Comparison of ENCODE assay signal across 8 cellular contexts in the genomic region with DNA sequence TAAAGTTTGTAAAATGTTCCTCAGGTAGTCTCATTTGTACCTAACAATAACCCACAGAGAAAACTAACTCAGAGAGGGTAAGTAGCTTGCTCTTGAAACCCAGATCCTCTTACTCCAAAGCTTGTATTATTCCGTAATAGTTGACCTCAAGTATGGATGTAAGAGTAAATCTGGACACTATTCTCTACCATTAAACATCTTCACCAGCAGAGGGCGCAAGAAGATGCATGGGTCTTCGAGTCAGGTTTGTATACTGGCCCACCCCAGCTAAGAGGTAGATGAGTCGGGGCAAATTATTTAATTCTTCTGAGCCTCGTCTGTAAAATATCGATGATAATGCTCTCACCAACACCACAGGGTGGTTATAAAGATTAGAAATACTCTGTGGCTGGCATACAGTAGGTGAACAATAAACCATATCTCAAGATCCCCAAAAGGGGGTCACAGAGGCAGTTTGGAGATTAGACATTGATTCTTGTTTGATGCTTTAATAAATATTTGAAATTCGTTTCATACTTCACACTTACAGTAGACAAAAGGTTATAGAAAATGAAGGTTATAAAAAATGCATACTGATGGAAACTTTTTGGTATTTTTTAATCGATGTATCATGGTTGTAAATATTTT. TPM values are rescaled to one million over a fixed set of nuclear protein-coding genes. Genes with fewer than 3 reads are reported as not detected.
DNase-seq lines count a peak whose midpoint lies in the region; ATAC-seq, FAIRE-seq and TF ChIP-seq lines count a peak whose summit lies in the region.

No MANE protein-coding gene starts in this region.

- BruUV-seq in PC-3 (replicated peaks; lab: Mats Ljungman, UMichigan), result no TSS peak

- H3K27ac ChIP-seq in PC-3 (ENCODE audit: low read length) (no peak overlapping the region), foreskin keratinocyte (no peak overlapping the region), pancreas (no peak overlapping the region)

- H3K36me3 ChIP-seq in PC-3 (ENCODE audit: low read depth, low read length) (no peaks in the 10 kb centered on the region), pancreas (no peaks in the 10 kb centered on the region)

- H3K27me3 ChIP-seq in PC-3 (ENCODE audit: low read length) (no peaks in the 10 kb centered on the region), foreskin keratinocyte (peaks cover 25% of the 10 kb centered on the region), pancreas (no peaks in the 10 kb centered on the region)

- 0 out of 2 replicates have a peak, but pooled peaks cover 2% of the 10 kb centered on the region for H4K20me1 ChIP-seq in PC-3 (ENCODE audit: low read length)

- H3K9me2 ChIP-seq in PC-3 (replicated peaks; ENCODE audit: low read length), result no peaks in the 10 kb centered on the region

- peak; percentile 49 for DNase-seq in DMS 273 treated with DMSO at 0.1 percent for 48 hours (lab: John Stamatoyannopoulos, UW)
- peak; percentile 72 for DNase-seq in HT1080 (ENCODE audit: low read depth)
- peak; percentile 85 for DNase-seq in PC-3
- DNase-seq in activated T-cell treated with anti-CD3 and anti-CD28 coated beads, Interleukin-2, amount 50 U/mL, for 48 hours, result peak; percentile 39 to 41
- DNase-seq in foreskin keratinocyte, result peak in 1 of 2 donors; percentile 56
- DNase-seq in pancreas, result peak in 3 of 6 donors; percentile 43 to 62 (median 56)

- ATAC-seq in PC-3 (no peak), foreskin keratinocyte (no peak), pancreas (peak in 3 of 4 donors; percentile 8 to 54 (median 36)), HG02588 (IDR thresholded peaks at IDR 0.05; ENCODE audit: unreplicated experiment) (no peak), GM19035 (IDR thresholded peaks at IDR 0.05; ENCODE audit: unreplicated experiment) (no peak)

- H3K4me1 ChIP-seq in PC-3 (ENCODE audit: insufficient read depth, low read length), result peaks cover 20% of the 10 kb centered on the region
- H3K4me1 ChIP-seq in foreskin keratinocyte, result peaks cover 6% of the 10 kb centered on the region
- peaks cover 0 to 18% (median 6%) of the 10 kb centered on the region in 3 donors for H3K4me1 ChIP-seq in pancreas

- H3K4me2 ChIP-seq in PC-3 (ENCODE audit: low read length), result peak overlapping the region; percentile 16

- no peak overlapping the region for H3K4me3 ChIP-seq in PC-3 (ENCODE audit: low read length)
- H3K4me3 ChIP-seq in pancreas, result no peak overlapping the region

- CTCF ChIA-PET in PC-3 (lab: Charles Lee), result interaction anchor here (0.8 to 1.7 kb wide), 5 partner anchors 25 to 280 kb away, joined by 3 to 8 read pairs (median 3); no protein-coding TSS in a partner anchor

- FAIRE-seq in pancreas (lab: Jason Lieb, UNC), result peak; percentile 71

- peaks cover 7% of the 10 kb centered on the region for H3K79me2 ChIP-seq in PC-3 (ENCODE audit: low read length)

- H2AFZ ChIP-seq in PC-3 (ENCODE audit: low read length), result peak overlapping the region; percentile 8; the same call in 1 of the 2 replicates

- 20 to 25% methylated on average over 8 of the region's 8 CpGs for WGBS in pancreas, 2 donors

- POLR2A ChIA-PET in PC-3 (lab: Charles Lee; ENCODE audit: unreplicated experiment), result interaction anchor here (0.8 kb wide), 1 partner anchor 26 kb away, joined by 3 read pairs; no protein-coding TSS in a partner anchor

- H3K9me3 ChIP-seq in PC-3 (ENCODE audit: low read length), result no peaks in the 10 kb centered on the region
- H3K9me3 ChIP-seq in pancreas, result no peaks in the 10 kb centered on the region

- H3F3A ChIP-seq in PC-3 (ENCODE audit: low read length, unreplicated experiment), result no peaks in the 10 kb centered on the region

- intact Hi-C loops in PC-3 (cut with micrococcal nuclease), result loop anchor here (1.0 to 5.0 kb wide), 7 partner anchors 35 to 370 kb away; a partner anchor contains a TSS
- intact Hi-C loops in pancreas (cut with DNase I), result loop anchor here in 1 of 3 donors (10.0 kb wide), 1 partner anchor 243 kb away; no protein-coding TSS in a partner anchor

- H3K9ac ChIP-seq in PC-3 (ENCODE audit: low read length), result no peak overlapping the region

- TF ChIP-seq CTCF in PC-3 (conservative IDR thresholded peaks at IDR 0.05; ENCODE audit: low read depth, low read length) (peak; percentile 91), foreskin keratinocyte (conservative IDR thresholded peaks at IDR 0.05) (peak; percentile 85), pancreas (IDR thresholded peaks at IDR 0.05) (peak; percentile 38 to 73 (median 63))

RNA-seq across cellular contexts. Expression of a gene that starts 3.5 kb away (rescaled TPM):
- 3.4 and 5.3 TPM in 2 replicates for total RNA-seq in HT1080 (2014; rRNA removed; shearing (Covaris generic))
- polyA plus RNA-seq in HT1080 (2015; cell fraction: cytosol; rRNA removed), result 4.4 and 5.8 TPM in 2 replicates
- 5.3 and 5.4 TPM in 2 replicates for polyA plus RNA-seq in HT1080 (2015; cell fraction: nucleus; rRNA removed)
- total RNA-seq in PC-3 (2014; rRNA removed) (18.6 and 20.5 TPM in 2 replicates), foreskin keratinocyte (0.24 and 0.35 TPM in 2 replicates), pancreas (1 to 10 TPM; 2.8 to 5.7 (median 3.7) TPM)
- polyA plus RNA-seq in foreskin keratinocyte (0.09 and 0.39 TPM in 2 replicates), pancreas (1 to 10 TPM; 2.0 to 3.0 TPM)

Comparison
In these comparisons a context has a peak if more than half of its experiments do, and no peak if none do; other contexts are left out.
1. ATAC-seq: peak in pancreas (3 of 4); none in PC-3 (single experiment), foreskin keratinocyte (single experiment), HG02588 (single experiment) and GM19035 (single experiment).
2. Peak in every context shown above with its lines, with median percentiles within 50 percentile points of each other: CTCF ChIP-seq.